Comparison of ENCODE assay signal across 8 cellular contexts in the genomic region with DNA sequence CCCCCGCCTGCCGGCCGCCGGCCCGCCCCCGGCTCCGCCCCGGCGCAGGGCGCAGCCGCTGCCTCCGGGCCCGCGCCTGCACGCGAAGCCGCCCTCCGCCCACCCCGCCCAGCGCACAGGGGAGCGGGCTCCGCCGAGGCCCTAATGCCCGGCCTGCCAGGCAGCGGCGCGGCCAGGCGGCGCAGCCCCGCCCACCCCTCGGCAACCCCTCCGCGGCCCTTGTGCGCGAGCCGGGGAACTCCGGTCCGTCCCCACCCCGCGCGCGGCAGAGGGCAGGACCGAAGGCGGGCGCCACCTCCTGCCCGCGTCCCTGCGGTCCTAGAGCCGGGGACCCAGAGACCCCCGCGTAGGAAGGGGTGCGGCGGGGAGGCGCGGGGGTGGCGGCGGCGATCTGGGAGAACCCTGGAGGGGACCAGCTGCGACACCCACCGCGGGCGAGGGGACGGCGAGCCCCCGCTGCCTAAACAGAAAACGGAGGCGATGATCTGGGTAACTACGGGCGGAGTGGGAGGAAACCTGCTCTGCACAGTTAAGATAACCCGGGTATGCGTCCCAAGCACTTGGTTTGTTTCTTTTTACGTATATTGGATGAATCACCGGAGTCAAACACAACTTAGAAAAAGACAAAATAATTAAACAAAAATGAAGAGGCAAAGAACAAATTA. TPM values are rescaled to one million over a fixed set of nuclear protein-coding genes. Genes with fewer than 3 reads are reported as not detected.
DNase-seq lines count a peak whose midpoint lies in the region; ATAC-seq, FAIRE-seq and TF ChIP-seq lines count a peak whose summit lies in the region.

No MANE protein-coding gene starts in this region.

- H3K9me3 ChIP-seq in spleen: no peaks in the 10 kb centered on the region

- H3K27me3 Mint-ChIP-seq in WTC11 (ENCODE audit: low read depth): no peaks in the 10 kb centered on the region

- peaks cover 29 to 85% (median 51%) of the 10 kb centered on the region in 6 donors for H3K4me1 ChIP-seq in spleen

- ATAC-seq in HG03060 (IDR thresholded peaks at IDR 0.05; ENCODE audit: low read depth, unreplicated experiment): peak; percentile 27
- peak; percentile 87 for ATAC-seq in WTC11

- DNase-seq in ACHN: peak; percentile 88
- peak; percentile 58 for DNase-seq in NCI-H2196 treated with DMSO at 0.1 percent for 48 hours (lab: John Stamatoyannopoulos, UW; ENCODE audit: unreplicated experiment)
- peak; percentile 91 for DNase-seq in WTC11 (ENCODE audit: low spot score)
- peak; percentile 75 for DNase-seq in bronchial epithelial cell (ENCODE audit: low read depth)
- DNase-seq in inferior parietal cortex (ENCODE audit: extremely low spot score): peak; percentile 71
- peak; percentile 100 for DNase-seq in spleen

- CTCF ChIA-PET in WTC11 (lab: Charles Lee): interaction anchor here (1.0 kb wide), 1 partner anchor 187 kb away, joined by 3 read pairs; no protein-coding TSS in a partner anchor

- H3K4me3 ChIP-seq in bronchial epithelial cell (ENCODE audit: low read depth, low read length): peak overlapping the region; percentile 58
- H3K4me3 ChIP-seq in spleen: peak overlapping the region; percentile 68 to 85 (median 74)

- in situ Hi-C loops in ACHN (cut with HindIII; ENCODE audit: low pct_ligation_motif_present, low pct_unique_long_range_greater_than_20kb, low sequenced_read_pairs): no loop called here

- peaks cover 45% of the 10 kb centered on the region for H3K4me1 Mint-ChIP-seq in WTC11

- peak overlapping the region; percentile 82 to 99 (median 95) for H3K27ac ChIP-seq in spleen

- H3K4me3 Mint-ChIP-seq in WTC11: peak overlapping the region; percentile 82

- no peaks in the 10 kb centered on the region for H3K9me3 Mint-ChIP-seq in WTC11

- POLR2A ChIA-PET in WTC11 (lab: Charles Lee): no interaction called here

- no peak for FAIRE-seq in bronchial epithelial cell (lab: Jason Lieb, UNC)

- TF ChIP-seq POLR2A in GM18526 (IDR thresholded peaks at IDR 0.05; ENCODE audit: extremely low read depth, insufficient read length) (peak; percentile 8), spleen (IDR thresholded peaks at IDR 0.05) (peak in 1 of 3 donors; percentile 43)

- H3K27me3 ChIP-seq in bronchial epithelial cell (ENCODE audit: control insufficient read depth, insufficient read depth, low read length): no peaks in the 10 kb centered on the region
- no peaks in the 10 kb centered on the region for H3K27me3 ChIP-seq in spleen (replicated peaks in 1 of 7)

- no peaks in the 10 kb centered on the region for H3K36me3 ChIP-seq in bronchial epithelial cell (ENCODE audit: control insufficient read depth, insufficient read depth, low read length)
- no peaks in the 10 kb centered on the region for H3K36me3 ChIP-seq in spleen

- no peaks in the 10 kb centered on the region for H3K36me3 Mint-ChIP-seq in WTC11

- WGBS in spleen, 5 donors: 0 to 1% (median 0%) methylated on average over 21 to 73 of the region's 73 CpGs

- intact Hi-C loops in spleen (cut with DNase I; ENCODE audit: low total_unique reads): no loop called here

- TF ChIP-seq CTCF in WTC11 (IDR thresholded peaks at IDR 0.05): no peak
- peak; percentile 19 for TF ChIP-seq CTCF in bronchial epithelial cell (IDR thresholded peaks at IDR 0.05; ENCODE audit: insufficient read depth, low read length, severe bottlenecking)
- TF ChIP-seq CTCF in spleen (IDR thresholded peaks at IDR 0.05 in 8 of 11, conservative IDR thresholded peaks at IDR 0.05 in 3 of 11): peak in 5 of 11 experiments; percentile 16 to 38 (median 18)

- peak overlapping the region; percentile 47; the same call in 1 of the 2 replicates for H3K27ac Mint-ChIP-seq in WTC11

TF ChIP-seq in WTC11, 78 proteins besides CTCF, POLR2A, EP300 and RAD21 (continues in another document):
- TF ChIP-seq, protein P1, sequence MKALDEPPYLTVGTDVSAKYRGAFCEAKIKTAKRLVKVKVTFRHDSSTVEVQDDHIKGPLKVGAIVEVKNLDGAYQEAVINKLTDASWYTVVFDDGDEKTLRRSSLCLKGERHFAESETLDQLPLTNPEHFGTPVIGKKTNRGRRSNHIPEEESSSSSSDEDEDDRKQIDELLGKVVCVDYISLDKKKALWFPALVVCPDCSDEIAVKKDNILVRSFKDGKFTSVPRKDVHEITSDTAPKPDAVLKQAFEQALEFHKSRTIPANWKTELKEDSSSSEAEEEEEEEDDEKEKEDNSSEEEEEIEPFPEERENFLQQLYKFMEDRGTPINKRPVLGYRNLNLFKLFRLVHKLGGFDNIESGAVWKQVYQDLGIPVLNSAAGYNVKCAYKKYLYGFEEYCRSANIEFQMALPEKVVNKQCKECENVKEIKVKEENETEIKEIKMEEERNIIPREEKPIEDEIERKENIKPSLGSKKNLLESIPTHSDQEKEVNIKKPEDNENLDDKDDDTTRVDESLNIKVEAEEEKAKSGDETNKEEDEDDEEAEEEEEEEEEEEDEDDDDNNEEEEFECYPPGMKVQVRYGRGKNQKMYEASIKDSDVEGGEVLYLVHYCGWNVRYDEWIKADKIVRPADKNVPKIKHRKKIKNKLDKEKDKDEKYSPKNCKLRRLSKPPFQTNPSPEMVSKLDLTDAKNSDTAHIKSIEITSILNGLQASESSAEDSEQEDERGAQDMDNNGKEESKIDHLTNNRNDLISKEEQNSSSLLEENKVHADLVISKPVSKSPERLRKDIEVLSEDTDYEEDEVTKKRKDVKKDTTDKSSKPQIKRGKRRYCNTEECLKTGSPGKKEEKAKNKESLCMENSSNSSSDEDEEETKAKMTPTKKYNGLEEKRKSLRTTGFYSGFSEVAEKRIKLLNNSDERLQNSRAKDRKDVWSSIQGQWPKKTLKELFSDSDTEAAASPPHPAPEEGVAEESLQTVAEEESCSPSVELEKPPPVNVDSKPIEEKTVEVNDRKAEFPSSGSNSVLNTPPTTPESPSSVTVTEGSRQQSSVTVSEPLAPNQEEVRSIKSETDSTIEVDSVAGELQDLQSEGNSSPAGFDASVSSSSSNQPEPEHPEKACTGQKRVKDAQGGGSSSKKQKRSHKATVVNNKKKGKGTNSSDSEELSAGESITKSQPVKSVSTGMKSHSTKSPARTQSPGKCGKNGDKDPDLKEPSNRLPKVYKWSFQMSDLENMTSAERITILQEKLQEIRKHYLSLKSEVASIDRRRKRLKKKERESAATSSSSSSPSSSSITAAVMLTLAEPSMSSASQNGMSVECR (CRISPR knock-in tag; IDR thresholded peaks at IDR 0.05; ENCODE audit: borderline replicate concordance): 0 out of 2 replicates have a peak, but pooled peaks have one; percentile 28
- TF ChIP-seq FOXP1 (CRISPR knock-in tag; IDR thresholded peaks at IDR 0.05; ENCODE audit: borderline replicate concordance) (peak; percentile 78; the same call in 1 of the 2 replicates), TEAD4 (CRISPR knock-in tag; IDR thresholded peaks at IDR 0.05) (no peak), ZNF281 (CRISPR knock-in tag; IDR thresholded peaks at IDR 0.05) (no peak)
- TF ChIP-seq, protein P2, sequence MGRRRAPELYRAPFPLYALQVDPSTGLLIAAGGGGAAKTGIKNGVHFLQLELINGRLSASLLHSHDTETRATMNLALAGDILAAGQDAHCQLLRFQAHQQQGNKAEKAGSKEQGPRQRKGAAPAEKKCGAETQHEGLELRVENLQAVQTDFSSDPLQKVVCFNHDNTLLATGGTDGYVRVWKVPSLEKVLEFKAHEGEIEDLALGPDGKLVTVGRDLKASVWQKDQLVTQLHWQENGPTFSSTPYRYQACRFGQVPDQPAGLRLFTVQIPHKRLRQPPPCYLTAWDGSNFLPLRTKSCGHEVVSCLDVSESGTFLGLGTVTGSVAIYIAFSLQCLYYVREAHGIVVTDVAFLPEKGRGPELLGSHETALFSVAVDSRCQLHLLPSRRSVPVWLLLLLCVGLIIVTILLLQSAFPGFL (CRISPR knock-in tag; IDR thresholded peaks at IDR 0.05; ENCODE audit: borderline replicate concordance): no peak
- TF ChIP-seq, protein P3, sequence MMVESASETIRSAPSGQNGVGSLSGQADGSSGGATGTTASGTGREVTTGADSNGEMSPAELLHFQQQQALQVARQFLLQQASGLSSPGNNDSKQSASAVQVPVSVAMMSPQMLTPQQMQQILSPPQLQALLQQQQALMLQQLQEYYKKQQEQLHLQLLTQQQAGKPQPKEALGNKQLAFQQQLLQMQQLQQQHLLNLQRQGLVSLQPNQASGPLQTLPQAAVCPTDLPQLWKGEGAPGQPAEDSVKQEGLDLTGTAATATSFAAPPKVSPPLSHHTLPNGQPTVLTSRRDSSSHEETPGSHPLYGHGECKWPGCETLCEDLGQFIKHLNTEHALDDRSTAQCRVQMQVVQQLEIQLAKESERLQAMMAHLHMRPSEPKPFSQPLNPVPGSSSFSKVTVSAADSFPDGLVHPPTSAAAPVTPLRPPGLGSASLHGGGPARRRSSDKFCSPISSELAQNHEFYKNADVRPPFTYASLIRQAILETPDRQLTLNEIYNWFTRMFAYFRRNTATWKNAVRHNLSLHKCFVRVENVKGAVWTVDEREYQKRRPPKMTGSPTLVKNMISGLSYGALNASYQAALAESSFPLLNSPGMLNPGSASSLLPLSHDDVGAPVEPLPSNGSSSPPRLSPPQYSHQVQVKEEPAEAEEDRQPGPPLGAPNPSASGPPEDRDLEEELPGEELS (CRISPR knock-in tag; IDR thresholded peaks at IDR 0.05): peak; percentile 67; the same call in 1 of the 2 replicates

RNA-seq across cellular contexts. Expression of gene USP12, which starts 0.4 kb away (rescaled TPM):
- total RNA-seq in WTC11 (2021) (23.1 to 26.1 TPM (median 25.1 TPM) in 3 replicates), bronchial epithelial cell (17.9 and 20.9 TPM in 2 replicates), spleen (10 to 100 TPM; 26.9 to 37.3 (median 34.3) TPM)
- polyA plus RNA-seq in spleen: 10 to 100 TPM; 13.3 to 18.8 (median 16.1) TPM

Comparison
In these comparisons a context has a peak if more than half of its experiments do, and no peak if none do; other contexts are left out.
1. Peak in every context shown above with its lines: DNase-seq, ATAC-seq, H3K4me3 ChIP-seq and H3K27ac ChIP-seq.